14 cellular contexts compared by ENCODE assay signal in the genomic region with DNA sequence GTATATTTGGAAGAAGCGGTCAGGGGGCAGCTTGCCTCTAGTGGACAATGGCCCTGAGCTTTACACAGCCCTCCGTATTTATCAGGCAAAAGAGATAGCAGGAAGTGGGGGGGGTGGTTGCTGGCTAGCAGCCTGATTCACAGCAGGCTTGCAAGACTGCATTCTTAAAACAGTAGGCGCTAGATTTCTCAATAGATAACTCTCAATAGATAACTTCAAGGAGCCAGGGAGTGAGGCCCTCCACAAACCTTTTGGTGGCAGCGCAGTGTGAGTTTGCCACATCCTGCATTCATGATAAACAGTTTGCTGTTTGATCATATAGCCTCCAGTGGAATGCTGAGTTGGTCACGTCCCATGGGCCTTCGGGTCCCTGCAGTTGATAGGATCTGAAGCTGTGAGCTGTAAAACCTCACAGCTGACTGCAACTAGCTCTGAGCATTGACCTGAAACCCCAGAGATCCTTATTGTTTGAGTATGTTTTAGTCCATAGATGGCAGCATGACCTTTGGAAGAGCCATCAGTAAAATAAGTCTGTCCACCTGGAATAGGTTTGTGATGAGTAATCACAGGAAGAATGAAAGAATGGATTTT. TPM values are rescaled to one million over a fixed set of nuclear protein-coding genes. Genes with fewer than 3 reads are reported as not detected.
DNase-seq lines count a peak whose midpoint lies in the region; ATAC-seq and TF ChIP-seq lines count a peak whose summit lies in the region.
"Had no signal": no experiment of that assay in that cellular context is flagged by ENCODE, and none has a peak within 500 bp of the region (broad histone marks: within the 10 kb centered on the region; RNA-seq: fewer than 3 reads in every experiment).

No MANE protein-coding gene starts in this region.

- H3K36me3 Mint-ChIP-seq in natural killer cell treated with Interleukin-12 subunit alpha and Interleukin-12 subunit beta and Interleukin-15 and Interleukin-18, amount 100 ng/mL, for 72 hours = no peaks in the 10 kb centered on the region

- ATAC-seq in natural killer cell treated with Interleukin-12 subunit alpha and Interleukin-12 subunit beta and Interleukin-15 and Interleukin-18, amount 100 ng/mL, for 72 hours = peak; percentile 65 to 70
- no peak for ATAC-seq in GM21367 (IDR thresholded peaks at IDR 0.05; ENCODE audit: unreplicated experiment)
- ATAC-seq: activated CD4-positive, alpha-beta T cell treated with anti-CD3 and anti-CD28 coated beads for 36 hours had no signal

- DNase-seq in H4 (ENCODE audit: low spot score) = peak; percentile 59
- DNase-seq in NOMO-1 treated with DMSO at 0.1 percent for 48 hours (lab: John Stamatoyannopoulos, UW; ENCODE audit: unreplicated experiment) = peak; percentile 60
- DNase-seq in choroid plexus epithelial cell (ENCODE audit: low read depth) = peak; percentile 91
- DNase-seq in natural killer cell treated with Interleukin-12 subunit alpha and Interleukin-12 subunit beta and Interleukin-15 and Interleukin-18, amount 100 ng/mL, for 72 hours (ENCODE audit: low spot score) = no peak
- DNase-seq in NCI-H1417 (lab: John Stamatoyannopoulos, UW) = no peak
- no peak for DNase-seq in activated CD4-positive, alpha-beta T cell treated with anti-CD3 and anti-CD28 coated beads for 48 hours
- DNase-seq in cortex of kidney (lab: John Stamatoyannopoulos, UW) = no peak
- DNase-seq: activated CD4-positive, alpha-beta T cell treated with anti-CD3 and anti-CD28 coated beads for 36 hours; heart right ventricle; nephron progenitor cell; stimulated activated CD4-positive, alpha-beta T cell treated with anti-CD3 and anti-CD28 coated beads, Interleukin-15, amount 100 ng/mL, for 24 hours had no signal

- H3K4me3 ChIP-seq in choroid plexus epithelial cell (ENCODE audit: low read depth, low read length) = no peak overlapping the region
- H3K4me3 ChIP-seq: heart right ventricle had no signal

- no peak for TF ChIP-seq CTCF in choroid plexus epithelial cell (conservative IDR thresholded peaks at IDR 0.05; ENCODE audit: low read depth, low read length)

- peak overlapping the region; percentile 38 for H3K4me3 Mint-ChIP-seq in natural killer cell treated with Interleukin-12 subunit alpha and Interleukin-12 subunit beta and Interleukin-15 and Interleukin-18, amount 100 ng/mL, for 72 hours
- H3K4me3 Mint-ChIP-seq: activated CD4-positive, alpha-beta T cell treated with anti-CD3 and anti-CD28 coated beads for 36 hours; activated naive CD4-positive, alpha-beta T cell treated with anti-CD3 and anti-CD28 coated beads, Interleukin-2, amount 50 U/mL, for 24 hours; nephron progenitor cell; stimulated activated naive CD8-positive, alpha-beta T cell treated with anti-CD3 and anti-CD28 coated beads, Interleukin-15, Interleukin-2, amounts not matched to agents 100 ng/mL and 50 ng/mL, for 24 hours had no signal

- no peaks in the 10 kb centered on the region for H3K27me3 Mint-ChIP-seq in natural killer cell treated with Interleukin-12 subunit alpha and Interleukin-12 subunit beta and Interleukin-15 and Interleukin-18, amount 100 ng/mL, for 72 hours
- H3K27me3 Mint-ChIP-seq: activated naive CD4-positive, alpha-beta T cell treated with anti-CD3 and anti-CD28 coated beads, Interleukin-2, amount 50 U/mL, for 24 hours; stimulated activated naive CD8-positive, alpha-beta T cell treated with anti-CD3 and anti-CD28 coated beads, Interleukin-15, Interleukin-2, amounts not matched to agents 100 ng/mL and 50 ng/mL, for 24 hours had no signal

- peak overlapping the region; percentile 60 to 75 for H3K27ac Mint-ChIP-seq in natural killer cell treated with Interleukin-12 subunit alpha and Interleukin-12 subunit beta and Interleukin-15 and Interleukin-18, amount 100 ng/mL, for 72 hours
- H3K27ac Mint-ChIP-seq: activated CD4-positive, alpha-beta T cell treated with anti-CD3 and anti-CD28 coated beads for 36 hours; activated naive CD4-positive, alpha-beta T cell treated with anti-CD3 and anti-CD28 coated beads, Interleukin-2, amount 50 U/mL, for 24 hours; nephron progenitor cell; stimulated activated naive CD8-positive, alpha-beta T cell treated with anti-CD3 and anti-CD28 coated beads, Interleukin-15, Interleukin-2, amounts not matched to agents 100 ng/mL and 50 ng/mL, for 24 hours had no signal

- H3K9me3 Mint-ChIP-seq in natural killer cell treated with Interleukin-12 subunit alpha and Interleukin-12 subunit beta and Interleukin-15 and Interleukin-18, amount 100 ng/mL, for 72 hours = peaks cover 3% of the 10 kb centered on the region

- H3K4me1 Mint-ChIP-seq in natural killer cell treated with Interleukin-12 subunit alpha and Interleukin-12 subunit beta and Interleukin-15 and Interleukin-18, amount 100 ng/mL, for 72 hours (ENCODE audit: low read depth in 2 of 2) = peaks cover 7 to 12% of the 10 kb centered on the region in 2 donors
- H3K4me1 Mint-ChIP-seq: activated CD4-positive, alpha-beta T cell treated with anti-CD3 and anti-CD28 coated beads for 36 hours; nephron progenitor cell had no signal

RNA-seq across cellular contexts. Expression of a gene that starts 12.2 kb away (rescaled TPM):
- 0.62 and 0.64 TPM in 2 replicates for total RNA-seq in H4 (2014; rRNA removed; shearing (Covaris generic))
- not detected for total RNA-seq in natural killer cell treated with Interleukin-12 subunit alpha and Interleukin-12 subunit beta and Interleukin-15 and Interleukin-18, amount 100 ng/mL, for 72 hours
- total RNA-seq: activated CD4-positive, alpha-beta T cell treated with anti-CD3 and anti-CD28 coated beads for 36 hours had no signal

RNA-seq across cellular contexts. Expression of a gene that starts 46.2 kb away (rescaled TPM):
- total RNA-seq in H4 (2014; rRNA removed; shearing (Covaris generic)) = 0.23 TPM in 1 of 2 replicates, not detected in the other
- under 1 TPM; 0.31 to 0.56 TPM for total RNA-seq in natural killer cell treated with Interleukin-12 subunit alpha and Interleukin-12 subunit beta and Interleukin-15 and Interleukin-18, amount 100 ng/mL, for 72 hours
- total RNA-seq: activated CD4-positive, alpha-beta T cell treated with anti-CD3 and anti-CD28 coated beads for 36 hours had no signal

RNA-seq across cellular contexts. Expression of a gene that starts 55.5 kb away (rescaled TPM):
- total RNA-seq in H4 (2014; rRNA removed; shearing (Covaris generic)) = 2.5 and 3.0 TPM in 2 replicates
- total RNA-seq in natural killer cell treated with Interleukin-12 subunit alpha and Interleukin-12 subunit beta and Interleukin-15 and Interleukin-18, amount 100 ng/mL, for 72 hours = under 1 TPM in 1 of 2 donors, not detected in 1; 0.69 TPM
- total RNA-seq: activated CD4-positive, alpha-beta T cell treated with anti-CD3 and anti-CD28 coated beads for 36 hours had no signal

Comparison
In these comparisons a context has a peak if more than half of its experiments do, and no peak if none do; other contexts are left out.
1. DNase-seq: peak in H4 (single experiment), NOMO-1 treated with DMSO at 0.1 percent for 48 hours (single experiment) and choroid plexus epithelial cell (single experiment); none in natural killer cell treated with Interleukin-12 subunit alpha and Interleukin-12 subunit beta and Interleukin-15 and Interleukin-18, amount 100 ng/mL, for 72 hours (single experiment), NCI-H1417 (0 of 3), activated CD4-positive, alpha-beta T cell treated with anti-CD3 and anti-CD28 coated beads for 48 hours (single experiment) and cortex of kidney (single experiment).